In genomic region chr19:51372649-51373504, GRCh38 we compare ENCODE assay signal across 10 cellular contexts. TPM values are rescaled to one million over a fixed set of nuclear protein-coding genes. Genes with fewer than 3 reads are reported as not detected.
DNase-seq lines count a peak whose midpoint lies in the region; ATAC-seq, FAIRE-seq and TF ChIP-seq lines count a peak whose summit lies in the region.
"Had no signal": no experiment of that assay in that cellular context is flagged by ENCODE, and none has a peak within 500 bp of the region (broad histone marks: within the 10 kb centered on the region; RNA-seq: fewer than 3 reads in every experiment).

A gene with protein sequence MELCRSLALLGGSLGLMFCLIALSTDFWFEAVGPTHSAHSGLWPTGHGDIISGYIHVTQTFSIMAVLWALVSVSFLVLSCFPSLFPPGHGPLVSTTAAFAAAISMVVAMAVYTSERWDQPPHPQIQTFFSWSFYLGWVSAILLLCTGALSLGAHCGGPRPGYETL (minus strand): TSS chr19:51372654. CDS start chr19:51372535, 119 bp downstream.

- H4K20me1 ChIP-seq in osteoblast (ENCODE audit: insufficient read depth, low read length): no peaks in the 10 kb centered on the region

- no peak within 1 kb of the TSS for H3K27ac ChIP-seq in osteoblast (ENCODE audit: low read depth, low read length)

- H3K4me1 ChIP-seq in osteoblast (ENCODE audit: insufficient read depth, low read length): peaks cover 4% of the 10 kb centered on the region

- no peak for TF ChIP-seq CTCF in osteoblast (IDR thresholded peaks at IDR 0.05; ENCODE audit: extremely low read depth, low read depth, low read length)

- no peak; the same call in 1 of the 2 replicates for TF ChIP-seq POLR2A in GM12892 (IDR thresholded peaks at IDR 0.05; ENCODE audit: low read depth, low read length)
- TF ChIP-seq POLR2A in GM18505 (IDR thresholded peaks at IDR 0.05; ENCODE audit: borderline replicate concordance, extremely low read depth, insufficient read depth, insufficient read length): no peak

- H2AFZ ChIP-seq in osteoblast (ENCODE audit: low read length): no peak within 1 kb of the TSS

- peak; percentile 73 for FAIRE-seq in GM12892 (lab: Jason Lieb, UNC)

- no peaks in the 10 kb centered on the region for H3K27me3 ChIP-seq in osteoblast (ENCODE audit: insufficient read depth, low read length)

- H3K4me3 ChIP-seq in osteoblast (ENCODE audit: insufficient read depth, low read length): no peak within 1 kb of the TSS

- DNase-seq in GM12892 (ENCODE audit: insufficient read length) (no peak), SIG-M5 (lab: John Stamatoyannopoulos, UW) (peak; percentile 64), ecto neural progenitor cell (ENCODE audit: low spot score) (no peak), COR-L47 (lab: John Stamatoyannopoulos, UW) (no peak), osteoblast (ENCODE audit: insufficient read length, low spot score, missing footprints) (no peak)
- peak; percentile 82 for DNase-seq in activated naive CD4-positive, alpha-beta T cell treated with Interleukin-2 at 50 U/mL for 16 hours
- DNase-seq in stimulated activated CD4-positive, alpha-beta T cell treated with anti-CD3 and anti-CD28 coated beads, Interleukin-2, amount 100 ng/mL, for 48 hours: peak; percentile 64 to 67

- no peak within 1 kb of the TSS for H3K4me2 ChIP-seq in osteoblast (ENCODE audit: insufficient read depth, low read length)

- H3K36me3 ChIP-seq in osteoblast (ENCODE audit: insufficient read depth, low read length): no peaks in the 10 kb centered on the region

- no peak for ATAC-seq in GM18505 (IDR thresholded peaks at IDR 0.05; ENCODE audit: unreplicated experiment)

- H3K9me3 ChIP-seq in osteoblast (ENCODE audit: low read depth, low read length): no peaks in the 10 kb centered on the region

- H3K79me2 ChIP-seq in osteoblast (ENCODE audit: insufficient read depth, low read length): no peaks in the 10 kb centered on the region

RNA-seq across cellular contexts. Expression of the gene that starts here (rescaled TPM):
- polyA plus RNA-seq in GM12892 (2012; ENCODE audit: missing spikeins): 8.2 TPM
- not detected in 2 replicates for total RNA-seq in osteoblast
- total RNA-seq: glomerular endothelial cell, RPMI7951 had no signal

Comparison
In these comparisons a context has a peak if more than half of its experiments do, and no peak if none do; other contexts are left out.
1. DNase-seq: peak in SIG-M5 (single experiment), activated naive CD4-positive, alpha-beta T cell treated with Interleukin-2 at 50 U/mL for 16 hours (single experiment) and stimulated activated CD4-positive, alpha-beta T cell treated with anti-CD3 and anti-CD28 coated beads, Interleukin-2, amount 100 ng/mL, for 48 hours (2 of 2); none in GM12892 (single experiment), ecto neural progenitor cell (single experiment), COR-L47 (single experiment) and osteoblast (single experiment).